Comparison of ENCODE assay signal across 19 cellular contexts in the genomic region with DNA sequence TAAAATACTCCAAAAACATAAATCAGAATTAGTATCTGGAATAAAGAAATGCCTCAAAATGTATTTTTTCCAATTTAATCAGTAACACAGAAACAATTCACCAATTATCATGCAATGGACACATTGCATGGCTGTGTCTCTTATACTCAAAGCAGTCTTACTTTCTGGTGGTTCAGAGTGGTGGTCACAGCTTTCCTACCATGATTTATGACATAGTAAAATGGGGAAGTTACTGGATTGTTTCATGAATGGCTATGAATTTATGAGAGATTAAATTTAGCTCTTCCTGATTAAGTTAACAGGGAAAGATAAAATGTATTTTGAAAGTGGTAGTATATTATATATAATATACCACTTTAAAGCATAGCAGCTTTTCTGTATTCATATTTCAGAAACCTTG.
"Had no signal": no experiment of that assay in that cellular context is flagged by ENCODE, and none has a peak within 500 bp of the region (broad histone marks: within the 10 kb centered on the region; RNA-seq: fewer than 3 reads in every experiment).

No MANE protein-coding gene starts in this region.

- DNase-seq: effector memory CD8-positive, alpha-beta T cell; gastrocnemius medialis; glutamatergic neuron; immature natural killer cell; left ventricle myocardium inferior; lower lobe of right lung; natural killer cell; ovary; right cardiac atrium; small intestine; stimulated activated CD4-positive, alpha-beta T cell treated with anti-CD3 and anti-CD28 coated beads, Interleukin-12 subunit alpha, Interleukin-12 subunit beta, amount 100 ng/mL, for 4 hours; stimulated activated naive CD4-positive, alpha-beta T cell; stomach; substantia nigra; transverse colon had no signal

- H3K4me3 Mint-ChIP-seq: dendritic cell treated with granulocyte-macrophage colony-stimulating factor and Interleukin-4, amounts not matched to agents 40 ng/mL and 50 ng/mL, for 4 days; effector memory CD8-positive, alpha-beta T cell; immature natural killer cell; memory B cell; mesothelial cell of epicardium; natural killer cell; neural crest cell had no signal

- H3K4me1 Mint-ChIP-seq: immature natural killer cell, memory B cell, mesothelial cell of epicardium, natural killer cell, neural crest cell had no signal

- H3K36me3 Mint-ChIP-seq: immature natural killer cell, memory B cell, natural killer cell had no signal

- H3K27me3 Mint-ChIP-seq: dendritic cell treated with granulocyte-macrophage colony-stimulating factor and Interleukin-4, amounts not matched to agents 40 ng/mL and 50 ng/mL, for 4 days; memory B cell had no signal

- H3K27ac Mint-ChIP-seq: dendritic cell treated with granulocyte-macrophage colony-stimulating factor and Interleukin-4, amounts not matched to agents 40 ng/mL and 50 ng/mL, for 4 days; effector memory CD8-positive, alpha-beta T cell; immature natural killer cell; memory B cell; mesothelial cell of epicardium; natural killer cell had no signal
